8 cellular contexts compared by ENCODE assay signal in the genomic region with DNA sequence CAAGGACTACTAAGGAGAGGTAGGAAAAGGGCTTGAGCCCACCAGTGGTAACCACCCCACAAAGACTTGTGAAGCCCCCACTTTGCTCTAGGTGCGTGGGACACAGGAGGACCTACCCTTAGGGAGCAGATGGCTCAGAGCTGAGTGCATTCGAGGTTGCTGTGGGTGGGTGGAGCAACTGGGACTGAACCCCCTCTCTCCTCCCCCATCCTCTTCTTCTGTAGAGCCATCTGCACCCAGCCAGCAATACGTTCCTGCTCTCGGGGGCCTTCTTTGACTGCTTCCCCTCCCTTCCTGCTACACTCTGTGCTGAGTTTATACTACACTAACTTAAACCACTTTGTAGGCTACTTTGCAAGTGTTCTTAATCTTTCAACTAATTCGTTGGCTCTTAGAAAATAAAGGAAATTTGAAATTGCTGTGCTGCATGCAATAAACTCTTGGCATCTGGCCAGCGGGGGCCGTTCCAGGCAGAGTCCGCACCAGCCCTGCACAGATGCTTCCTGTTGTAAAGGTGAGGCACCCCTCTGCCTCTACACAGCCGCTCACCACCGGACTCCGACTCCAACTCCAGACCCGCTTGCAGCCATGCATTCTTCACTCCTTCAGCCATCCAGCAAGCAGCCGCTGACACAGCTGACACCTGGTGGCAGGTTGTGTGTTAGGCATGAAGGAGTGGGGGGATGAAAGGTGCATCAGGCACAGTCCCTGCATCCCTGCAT. TPM values are rescaled to one million over a fixed set of nuclear protein-coding genes. Genes with fewer than 3 reads are reported as not detected.
DNase-seq lines count a peak whose midpoint lies in the region; ATAC-seq and TF ChIP-seq lines count a peak whose summit lies in the region.

No MANE protein-coding gene starts in this region.

- in situ Hi-C loops in GM13977 (cut with MboI; ENCODE audit: low pct_unique_long_range_greater_than_20kb, low sequenced_read_pairs, unreplicated experiment) = no loop called here

- H3K4me1 ChIP-seq in cardiac muscle cell (ENCODE audit: low read depth) (peaks cover 2% of the 10 kb centered on the region), smooth muscle cell (ENCODE audit: low read depth) (peaks cover 23% of the 10 kb centered on the region)

- H2AFZ ChIP-seq in smooth muscle cell (ENCODE audit: low read depth) = no peak overlapping the region

- H3K4me2 ChIP-seq in smooth muscle cell = peak overlapping the region; percentile 39

- WGBS in smooth muscle cell (ENCODE audit: low lambda C conversion rate) = 39% methylated on average over 13 of the region's 13 CpGs

- peaks cover 4% of the 10 kb centered on the region for H4K20me1 ChIP-seq in smooth muscle cell (ENCODE audit: low read depth)

- no peaks in the 10 kb centered on the region for H3K9me3 ChIP-seq in cardiac muscle cell (ENCODE audit: low read depth)
- H3K9me3 ChIP-seq in smooth muscle cell (replicated peaks; ENCODE audit: low read depth) = no peaks in the 10 kb centered on the region

- DNase-seq in A172 (ENCODE audit: low spot score) (peak; percentile 8), GM13977 (ENCODE audit: low spot score) (peak; percentile 70), NCI-H526 (lab: John Stamatoyannopoulos, UW) (peak; percentile 19 to 77), activated T-helper 1 cell treated with Interleukin-2 at 50 U/mL for 16 hours (ENCODE audit: low read depth) (peak; percentile 3), cardiac muscle cell (ENCODE audit: low read depth in 1 of 2, low spot score in 1 of 2) (peak; percentile 49 to 63), smooth muscle cell (lab: John Stamatoyannopoulos, UW; ENCODE audit: unreplicated experiment) (no peak), pons (ENCODE audit: low spot score) (no peak)

- no peaks in the 10 kb centered on the region for H3K79me2 ChIP-seq in smooth muscle cell (ENCODE audit: low read depth)

- TF ChIP-seq CTCF in GM13977 (IDR thresholded peaks at IDR 0.05; ENCODE audit: extremely low read depth, insufficient read depth, missing control alignments) (peak; percentile 49), cardiac muscle cell (IDR thresholded peaks at IDR 0.05; ENCODE audit: low read depth, low read length) (peak; percentile 52), smooth muscle cell (IDR thresholded peaks at IDR 0.05; ENCODE audit: borderline replicate concordance, insufficient read depth, poor library complexity, severe bottlenecking) (peak; percentile 38)

- H3K4me3 ChIP-seq in cardiac muscle cell (no peak overlapping the region), smooth muscle cell (no peak overlapping the region)

- no peak overlapping the region for H3K9ac ChIP-seq in smooth muscle cell (ENCODE audit: low read depth)

- H3K27me3 ChIP-seq in cardiac muscle cell = peaks cover 3% of the 10 kb centered on the region
- no peaks in the 10 kb centered on the region for H3K27me3 ChIP-seq in smooth muscle cell (ENCODE audit: low read depth)

- H3K27ac ChIP-seq in cardiac muscle cell (no peak overlapping the region), smooth muscle cell (ENCODE audit: low read depth) (no peak overlapping the region)

- no peak for ATAC-seq in GM18520 (IDR thresholded peaks at IDR 0.05; ENCODE audit: unreplicated experiment)

- no peaks in the 10 kb centered on the region for H3F3A ChIP-seq in smooth muscle cell (ENCODE audit: low read depth)

- no peaks in the 10 kb centered on the region for H3K36me3 ChIP-seq in cardiac muscle cell
- no peaks in the 10 kb centered on the region for H3K36me3 ChIP-seq in smooth muscle cell (ENCODE audit: low read depth)

RNA-seq across cellular contexts. Expression of a gene that starts 57.2 kb away (rescaled TPM):
- 0.14 TPM in 1 of 2 replicates, not detected in the other for total RNA-seq in A172 (2014; rRNA removed; shearing (Covaris generic))
- 0.11 and 0.95 TPM in 2 replicates for total RNA-seq in cardiac muscle cell
- polyA plus RNA-seq in cardiac muscle cell = 0.10 and 0.77 TPM in 2 replicates
- total RNA-seq in smooth muscle cell = 0.36 and 1.1 TPM in 2 replicates
- polyA plus RNA-seq in smooth muscle cell = 4.9 and 6.2 TPM in 2 replicates

Comparison
In these comparisons a context has a peak if more than half of its experiments do, and no peak if none do; other contexts are left out.
1. DNase-seq: peak in A172 (single experiment), GM13977 (single experiment), NCI-H526 (2 of 2), activated T-helper 1 cell treated with Interleukin-2 at 50 U/mL for 16 hours (single experiment) and cardiac muscle cell (2 of 2); none in smooth muscle cell (single experiment) and pons (single experiment).
2. Peak in every context shown above with its lines, with median percentiles within 50 percentile points of each other: CTCF ChIP-seq.